Comparison of ENCODE assay signal across 27 cellular contexts in genomic region chr15:86203462-86203861, GRCh38.
"Had no signal": no experiment of that assay in that cellular context is flagged by ENCODE, and none has a peak within 500 bp of the region (broad histone marks: within the 10 kb centered on the region; RNA-seq: fewer than 3 reads in every experiment).

No MANE protein-coding gene starts in this region.

- H3K27ac ChIP-seq: breast epithelium, heart right ventricle, neutrophil, ovary, right lobe of liver, thoracic aorta, uterus had no signal

- H3K9me3 ChIP-seq: breast epithelium, heart right ventricle, neutrophil, ovary, right lobe of liver, thoracic aorta, uterus had no signal

- H3K4me1 ChIP-seq: breast epithelium, heart right ventricle, right lobe of liver, uterus had no signal

- H3K27me3 ChIP-seq: breast epithelium, heart right ventricle, neutrophil, ovary, right lobe of liver, uterus had no signal

- H3K4me1 Mint-ChIP-seq: activated CD4-positive, alpha-beta T cell treated with anti-CD3 and anti-CD28 coated beads, Interleukin-2, amount 10 ng/mL, durations not matched to agents 24 days and 14 days; mesothelial cell of epicardium; naive B cell; nephron progenitor cell had no signal

- ATAC-seq: esophagus mucosa; heart right ventricle; right lobe of liver; stimulated activated naive CD8-positive, alpha-beta T cell treated with anti-CD3 and anti-CD28 coated beads, Interleukin-15, Interleukin-2, amounts not matched to agents 100 U/mL and 50 U/mL, for 24 hours had no signal

- H3K36me3 Mint-ChIP-seq: activated CD4-positive, alpha-beta memory T cell treated with anti-CD3 and anti-CD28 coated beads for 36 hours; mesothelial cell of epicardium; naive B cell had no signal

- H3K27ac Mint-ChIP-seq: activated CD4-positive, alpha-beta memory T cell treated with anti-CD3 and anti-CD28 coated beads for 36 hours; activated CD4-positive, alpha-beta T cell treated with anti-CD3 and anti-CD28 coated beads, Interleukin-2, amount 10 ng/mL, durations not matched to agents 24 days and 14 days; dendritic cell treated with granulocyte-macrophage colony-stimulating factor and Interleukin-4, amounts not matched to agents 40 ng/mL and 50 ng/mL, for 4 days; endodermal cell; mesothelial cell of epicardium; nephron progenitor cell; progenitor cell of endocrine pancreas had no signal

- H3K36me3 ChIP-seq: breast epithelium, heart right ventricle, neutrophil, ovary, right lobe of liver, thoracic aorta, uterus had no signal

- H3K4me3 ChIP-seq: breast epithelium, heart right ventricle, ovary, right lobe of liver, thoracic aorta, uterus had no signal

- H3K4me3 Mint-ChIP-seq: activated CD4-positive, alpha-beta memory T cell treated with anti-CD3 and anti-CD28 coated beads for 36 hours; activated CD4-positive, alpha-beta T cell treated with anti-CD3 and anti-CD28 coated beads, Interleukin-2, amount 10 ng/mL, durations not matched to agents 24 days and 14 days; dendritic cell treated with granulocyte-macrophage colony-stimulating factor and Interleukin-4, amounts not matched to agents 40 ng/mL and 50 ng/mL, for 4 days; endodermal cell; mesothelial cell of epicardium; naive B cell; nephron progenitor cell had no signal

- DNase-seq: activated CD4-positive, alpha-beta memory T cell treated with anti-CD3 and anti-CD28 coated beads for 36 hours; activated CD4-positive, alpha-beta T cell treated with anti-CD3 and anti-CD28 coated beads, Interleukin-2, amount 10 ng/mL, durations not matched to agents 24 days and 14 days; activated CD4-positive, CD25-positive, alpha-beta regulatory T cell treated with anti-CD3 and anti-CD28 coated beads, Interleukin-2, amount 50 U/mL, for 72 hours; activated CD8-positive, alpha-beta memory T cell treated with anti-CD3 and anti-CD28 coated beads, Interleukin-2, amount 50 U/mL, for 4 hours; activated gamma-delta T cell; activated naive CD4-positive, alpha-beta T cell treated with anti-CD3 and anti-CD28 coated beads, Interleukin-2, amount 50 U/mL, for 16 hours; activated T-cell treated with anti-CD3 and anti-CD28 coated beads, Interleukin-2, amount 50 U/mL, for 1 hour; amniotic stem cell; central memory CD4-positive, alpha-beta T cell; endodermal cell; foreskin fibroblast; heart right ventricle; naive B cell; nephron progenitor cell; ovary; right lobe of liver; stimulated activated CD4-positive, alpha-beta T cell treated with anti-CD3 and anti-CD28 coated beads, Interleukin-4, amount 100 ng/mL, for 1 hour; stimulated activated naive CD8-positive, alpha-beta T cell treated with anti-CD3 and anti-CD28 coated beads, Interleukin-15, Interleukin-2, amounts not matched to agents 100 U/mL and 50 U/mL, for 24 hours; trophoblast cell; uterus had no signal

- H3K9me3 Mint-ChIP-seq: activated CD4-positive, alpha-beta memory T cell treated with anti-CD3 and anti-CD28 coated beads for 36 hours; activated CD4-positive, alpha-beta T cell treated with anti-CD3 and anti-CD28 coated beads, Interleukin-2, amount 10 ng/mL, durations not matched to agents 24 days and 14 days; endodermal cell; nephron progenitor cell had no signal

- H3K27me3 Mint-ChIP-seq: dendritic cell treated with granulocyte-macrophage colony-stimulating factor and Interleukin-4, amounts not matched to agents 40 ng/mL and 50 ng/mL, for 4 days; naive B cell had no signal
